26 cellular contexts compared by ENCODE assay signal in genomic region chr4:178339769-178340168, GRCh38.
"Had no signal": no experiment of that assay in that cellular context is flagged by ENCODE, and none has a peak within 500 bp of the region (broad histone marks: within the 10 kb centered on the region; RNA-seq: fewer than 3 reads in every experiment).

No MANE protein-coding gene starts in this region.

- H3K4me3 ChIP-seq: adrenal gland, body of pancreas had no signal

- H3K36me3 ChIP-seq: adrenal gland had no signal

- H3K9me3 ChIP-seq: adrenal gland, body of pancreas had no signal

- H3K4me1 ChIP-seq: adrenal gland, body of pancreas had no signal

- DNase-seq: activated B cell treated with CpG ODN at 0.5 μM for 24 hours; activated CD4-positive, alpha-beta T cell treated with anti-CD3 and anti-CD28 coated beads for 1 hour; activated CD4-positive, alpha-beta T cell treated with anti-CD3 and anti-CD28 coated beads, Interleukin-2, amount 10 ng/mL, durations not matched to agents 7 days and 5 days; activated CD8-positive, alpha-beta memory T cell treated with anti-CD3 and anti-CD28 coated beads, Interleukin-2, amount 50 U/mL, for 4 hours; activated CD8-positive, alpha-beta T cell treated with anti-CD3 and anti-CD28 coated beads for 36 hours; activated gamma-delta T cell treated with Interleukin-2 at 50 U/mL for 16 hours; activated naive CD4-positive, alpha-beta T cell treated with anti-CD3 and anti-CD28 coated beads, Interleukin-2, amount 10 ng/mL, durations not matched to agents 7 days and 5 days; activated naive CD8-positive, alpha-beta T cell treated with anti-CD3 and anti-CD28 coated beads for 36 hours; activated T-cell treated with anti-CD3 and anti-CD28 coated beads, Interleukin-2, amount 50 U/mL, for 72 hours; adrenal gland; anterior cingulate cortex; body of pancreas; KBM-7; NCI-H1092; NCI-H1417; NCI-H1930; NCI-H2171; NCI-H2227 treated with DMSO at 0.1 percent for 48 hours; NCI-H446 treated with DMSO at 0.1 percent for 48 hours; NCI-H524 treated with DMSO at 0.1 percent for 48 hours; NCI-H748 treated with DMSO at 0.1 percent for 48 hours; OCI-M1; SHP77 treated with DMSO at 0.1 percent for 48 hours; T-cell; T-helper 2 cell; T1000 had no signal

- H3K27ac ChIP-seq: adrenal gland, body of pancreas had no signal

- ATAC-seq: activated CD8-positive, alpha-beta T cell treated with anti-CD3 and anti-CD28 coated beads for 36 hours; activated T-cell treated with anti-CD3 and anti-CD28 coated beads, Interleukin-2, amount 50 U/mL, for 72 hours; body of pancreas; T-cell had no signal

- H3K27me3 ChIP-seq: adrenal gland, body of pancreas had no signal
